1 cellular context compared by ENCODE assay signal in genomic region chr1:170699696-170700095, GRCh38.
TF ChIP-seq lines count a peak whose summit lies in the region.

No MANE protein-coding gene starts in this region.

TF ChIP-seq in H1, 55 proteins besides CTCF, POLR2A, EP300 and RAD21:
- TF ChIP-seq SRF (IDR thresholded peaks at IDR 0.05; ENCODE audit: low read depth, low read length) (no peak), EGR1 (IDR thresholded peaks at IDR 0.05; ENCODE audit: borderline replicate concordance, low read depth, low read length) (no peak), HDAC2 (IDR thresholded peaks at IDR 0.05; ENCODE audit: borderline replicate concordance in 1 of 2, low read depth in 2 of 2, low read length in 2 of 2) (no peak), SP2 (IDR thresholded peaks at IDR 0.05; ENCODE audit: low read length) (no peak), JUN (IDR thresholded peaks at IDR 0.05; ENCODE audit: low read depth, low read length) (no peak), TBP (IDR thresholded peaks at IDR 0.05; ENCODE audit: low read depth, low read length) (no peak), RNF2 (IDR thresholded peaks at IDR 0.05; ENCODE audit: borderline replicate concordance, low read depth, low read length, missing control alignments, poor library complexity, severe bottlenecking) (no peak), TAF7 (optimal IDR thresholded peaks at IDR 0.05; ENCODE audit: borderline replicate concordance, low read depth, low read length) (no peak), SIN3A (conservative IDR thresholded peaks at IDR 0.05 in 1 of 2, IDR thresholded peaks at IDR 0.05 in 1 of 2; ENCODE audit: low read depth in 1 of 2, low read length in 2 of 2) (no peak), POU5F1 (IDR thresholded peaks at IDR 0.05; ENCODE audit: low read depth, low read length) (no peak), MAFK (IDR thresholded peaks at IDR 0.05; ENCODE audit: low read depth, low read length) (no peak), SUZ12 (IDR thresholded peaks at IDR 0.05; ENCODE audit: low read length) (no peak), MAX (IDR thresholded peaks at IDR 0.05) (no peak), TEAD4 (IDR thresholded peaks at IDR 0.05; ENCODE audit: low read depth, low read length) (no peak), BCL11A (IDR thresholded peaks at IDR 0.05; ENCODE audit: low read depth in 2 of 2, low read length in 2 of 2) (no peak), ATF2 (IDR thresholded peaks at IDR 0.05; ENCODE audit: low read length) (no peak), POLR2AphosphoS5 (IDR thresholded peaks at IDR 0.05; ENCODE audit: low read depth, low read length) (no peak), EZH2 (IDR thresholded peaks at IDR 0.05; ENCODE audit: low read depth, low read length, severe bottlenecking) (no peak), KDM1A (IDR thresholded peaks at IDR 0.05; ENCODE audit: borderline replicate concordance, low read length) (no peak), NRF1 (IDR thresholded peaks at IDR 0.05; ENCODE audit: low read depth, low read length) (no peak)
